ENCODE assay signal across 1 cellular context in the genomic region with DNA sequence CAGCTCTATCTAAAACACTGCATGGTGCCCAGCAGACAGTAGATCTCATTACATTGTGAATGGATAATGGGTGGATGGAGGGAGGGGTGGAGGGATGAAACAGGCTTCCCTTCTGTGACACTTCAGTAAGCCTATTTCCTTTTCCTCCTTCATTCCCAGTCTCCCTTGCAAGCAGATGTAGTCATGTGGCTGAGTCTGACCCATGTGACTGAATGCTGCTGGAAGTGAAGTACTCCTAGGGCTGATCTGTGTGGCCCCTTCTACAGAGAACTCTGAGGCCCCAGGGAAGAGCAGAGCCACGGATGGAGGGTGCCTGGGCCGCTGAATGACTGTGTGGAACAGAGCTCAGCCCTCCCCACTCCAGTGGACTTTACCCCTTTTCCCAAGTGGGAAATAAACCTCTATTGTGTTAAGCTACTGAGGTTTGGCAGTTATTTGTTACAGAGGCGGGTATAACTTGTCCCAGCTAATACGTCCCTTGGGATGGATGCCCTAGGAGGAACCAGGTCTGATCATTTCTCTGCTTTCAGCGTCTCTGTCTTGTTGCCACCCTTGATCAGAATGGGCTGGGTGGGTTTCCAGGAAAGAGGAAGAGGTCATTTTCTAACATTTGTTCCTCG.
TF ChIP-seq lines count a peak whose summit lies in the region.

No MANE protein-coding gene starts in this region.

TF ChIP-seq in HEK293, 187 proteins besides CTCF, POLR2A, EP300 and RAD21 (continued from another document):
- no peak for TF ChIP-seq PRDM2 (tag by site-specific recombination; IDR thresholded peaks at IDR 0.05; ENCODE audit: borderline replicate concordance)
TF ChIP-seq in HEK293: peak in this region for 3.
